In the genomic region with DNA sequence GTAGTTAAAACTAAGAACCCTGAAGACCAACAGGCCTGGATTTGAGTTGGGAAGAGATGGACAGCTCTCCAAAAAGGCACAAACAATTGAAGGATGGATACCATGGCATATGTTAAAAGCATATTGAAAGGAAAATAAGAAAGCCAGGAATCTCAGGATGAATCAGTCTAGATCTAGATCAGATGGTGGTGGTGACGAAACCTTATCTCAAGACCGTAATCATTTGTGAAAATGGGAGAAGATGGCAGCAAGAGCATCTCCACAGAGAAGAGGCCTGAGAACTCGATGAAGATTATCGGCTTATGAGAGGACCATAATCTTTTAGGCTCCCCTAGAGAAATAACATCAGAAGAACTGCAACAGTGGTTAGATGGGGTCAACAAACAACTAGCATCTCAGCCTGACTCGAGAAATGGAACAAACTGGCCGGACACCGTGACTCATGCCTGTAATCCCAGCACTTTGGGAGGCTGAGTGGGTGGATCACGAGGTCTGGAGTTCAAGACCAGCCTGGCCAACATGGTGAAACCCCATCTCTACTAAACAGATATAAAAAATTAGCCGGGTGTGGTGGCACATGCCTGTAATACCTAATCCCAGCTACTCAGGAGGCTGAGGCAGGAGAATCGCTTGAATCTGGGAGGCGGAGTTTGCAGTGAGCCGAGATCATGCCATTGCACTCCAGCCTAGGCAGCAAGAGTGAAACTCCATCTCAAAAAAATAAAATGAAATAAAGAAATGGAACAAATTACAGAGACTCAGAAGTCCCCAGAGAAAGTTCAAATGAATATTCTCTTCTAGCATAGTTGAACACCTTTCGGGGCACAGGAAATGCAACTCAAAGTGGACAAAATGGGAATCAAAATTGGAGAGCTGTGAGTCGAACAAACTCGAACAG, we compare ENCODE assay signal across 19 cellular contexts. TPM values are rescaled to one million over a fixed set of nuclear protein-coding genes. Genes with fewer than 3 reads are reported as not detected.
DNase-seq lines count a peak whose midpoint lies in the region; ATAC-seq and TF ChIP-seq lines count a peak whose summit lies in the region.
"Had no signal": no experiment of that assay in that cellular context is flagged by ENCODE, and none has a peak within 500 bp of the region (broad histone marks: within the 10 kb centered on the region; RNA-seq: fewer than 3 reads in every experiment).

No MANE protein-coding gene starts in this region.

- no peaks in the 10 kb centered on the region for H3K27me3 Mint-ChIP-seq in activated CD4-positive, alpha-beta T cell treated with anti-CD3 and anti-CD28 coated beads, Interleukin-2, amount 10 ng/mL, durations not matched to agents 24 days and 14 days
- H3K27me3 Mint-ChIP-seq: type B pancreatic cell had no signal

- H3K79me2 ChIP-seq in SU-DHL-6 (ENCODE audit: insufficient read depth, low read length), result peaks cover 100% of the 10 kb centered on the region

- no peak overlapping the region for H2AFZ ChIP-seq in SU-DHL-6 (ENCODE audit: low read depth, low read length, severe bottlenecking)

- H3K4me2 ChIP-seq in SU-DHL-6 (ENCODE audit: low read depth, low read length, poor library complexity, severe bottlenecking), result peak overlapping the region; percentile 43

- no peaks in the 10 kb centered on the region for H3K9me2 ChIP-seq in SU-DHL-6 (replicated peaks; ENCODE audit: insufficient read depth, low read length)

- H4K20me1 ChIP-seq in SU-DHL-6 (ENCODE audit: low read depth, low read length), result peaks cover 30% of the 10 kb centered on the region

- intact Hi-C loops in activated CD4-positive, alpha-beta T cell treated with anti-CD3 and anti-CD28 coated beads, Interleukin-2, amount 10 ng/mL, durations not matched to agents 24 days and 14 days (cut with micrococcal nuclease), result no loop called here

- peak overlapping the region; percentile 78 for H3K27ac Mint-ChIP-seq in activated CD4-positive, alpha-beta T cell treated with anti-CD3 and anti-CD28 coated beads, Interleukin-2, amount 10 ng/mL, durations not matched to agents 24 days and 14 days
- peak overlapping the region; percentile 46 for H3K27ac Mint-ChIP-seq in stimulated activated effector memory CD8-positive, alpha-beta T cell treated with anti-CD3 and anti-CD28 coated beads, Interleukin-12 subunit alpha, Interleukin-12 subunit beta, amount 100 ng/mL, for 72 hours
- H3K27ac Mint-ChIP-seq: type B pancreatic cell had no signal

- H3K9ac ChIP-seq in SU-DHL-6 (ENCODE audit: low read length), result peak overlapping the region; percentile 12; the same call in 1 of the 2 replicates

- H3F3A ChIP-seq in SU-DHL-6 (ENCODE audit: insufficient read depth), result peaks cover 34% of the 10 kb centered on the region

- no peaks in the 10 kb centered on the region for H3K27me3 ChIP-seq in SU-DHL-6 (ENCODE audit: low read length)
- H3K27me3 ChIP-seq: heart right ventricle, sigmoid colon, SJSA1 had no signal

- H3K4me1 Mint-ChIP-seq in activated CD4-positive, alpha-beta T cell treated with anti-CD3 and anti-CD28 coated beads, Interleukin-2, amount 10 ng/mL, durations not matched to agents 24 days and 14 days, result peaks cover 68% of the 10 kb centered on the region
- peaks cover 81% of the 10 kb centered on the region for H3K4me1 Mint-ChIP-seq in stimulated activated effector memory CD8-positive, alpha-beta T cell treated with anti-CD3 and anti-CD28 coated beads, Interleukin-12 subunit alpha, Interleukin-12 subunit beta, amount 100 ng/mL, for 72 hours

- no peak for ATAC-seq in stimulated activated effector memory CD8-positive, alpha-beta T cell treated with anti-CD3 and anti-CD28 coated beads, Interleukin-12 subunit alpha, Interleukin-12 subunit beta, amount 100 ng/mL, for 72 hours
- ATAC-seq: heart right ventricle had no signal

- H3K9me3 Mint-ChIP-seq in activated CD4-positive, alpha-beta T cell treated with anti-CD3 and anti-CD28 coated beads, Interleukin-2, amount 10 ng/mL, durations not matched to agents 24 days and 14 days, result no peaks in the 10 kb centered on the region
- H3K9me3 Mint-ChIP-seq in stimulated activated effector memory CD8-positive, alpha-beta T cell treated with anti-CD3 and anti-CD28 coated beads, Interleukin-12 subunit alpha, Interleukin-12 subunit beta, amount 100 ng/mL, for 72 hours, result no peaks in the 10 kb centered on the region
- H3K9me3 Mint-ChIP-seq: CD14-positive monocyte, type B pancreatic cell had no signal

- peak overlapping the region; percentile 10; the same call in 1 of the 2 replicates for H3K27ac ChIP-seq in SU-DHL-6 (ENCODE audit: low read depth, low read length)
- H3K27ac ChIP-seq: heart right ventricle, sigmoid colon, SJSA1 had no signal

- H3K4me3 ChIP-seq in SU-DHL-6 (ENCODE audit: insufficient read depth, low read length, poor library complexity, severe bottlenecking) (no peak overlapping the region), choroid plexus epithelial cell (ENCODE audit: low read depth, low read length) (no peak overlapping the region)
- H3K4me3 ChIP-seq: heart right ventricle, sigmoid colon, SJSA1 had no signal

- no peaks in the 10 kb centered on the region for H3K9me3 ChIP-seq in SU-DHL-6 (ENCODE audit: insufficient read depth, low read length)
- H3K9me3 ChIP-seq: heart right ventricle, sigmoid colon, SJSA1 had no signal

- no peaks in the 10 kb centered on the region; the same call in 1 of the 2 replicates for H3K36me3 ChIP-seq in SU-DHL-6 (ENCODE audit: low read length)
- H3K36me3 ChIP-seq: heart right ventricle, sigmoid colon, SJSA1 had no signal

- no peak for TF ChIP-seq CTCF in SU-DHL-6 (IDR thresholded peaks at IDR 0.05; ENCODE audit: insufficient read depth, low read length, poor library complexity, severe bottlenecking)
- no peak for TF ChIP-seq CTCF in choroid plexus epithelial cell (conservative IDR thresholded peaks at IDR 0.05; ENCODE audit: low read depth, low read length)

- no peak overlapping the region for H3K4me3 Mint-ChIP-seq in activated CD4-positive, alpha-beta T cell treated with anti-CD3 and anti-CD28 coated beads, Interleukin-2, amount 10 ng/mL, durations not matched to agents 24 days and 14 days
- H3K4me3 Mint-ChIP-seq in stimulated activated effector memory CD8-positive, alpha-beta T cell treated with anti-CD3 and anti-CD28 coated beads, Interleukin-12 subunit alpha, Interleukin-12 subunit beta, amount 100 ng/mL, for 72 hours, result no peak overlapping the region
- H3K4me3 Mint-ChIP-seq: CD14-positive monocyte, type B pancreatic cell had no signal

- peaks cover 33% of the 10 kb centered on the region for H3K36me3 Mint-ChIP-seq in activated CD4-positive, alpha-beta T cell treated with anti-CD3 and anti-CD28 coated beads, Interleukin-2, amount 10 ng/mL, durations not matched to agents 24 days and 14 days (ENCODE audit: low read depth)
- peaks cover 9% of the 10 kb centered on the region for H3K36me3 Mint-ChIP-seq in stimulated activated effector memory CD8-positive, alpha-beta T cell treated with anti-CD3 and anti-CD28 coated beads, Interleukin-12 subunit alpha, Interleukin-12 subunit beta, amount 100 ng/mL, for 72 hours

- no peak for DNase-seq in activated CD4-positive, alpha-beta T cell treated with anti-CD3 and anti-CD28 coated beads, Interleukin-2, amount 10 ng/mL, durations not matched to agents 24 days and 14 days
- no peak for DNase-seq in activated CD4-positive, alpha-beta T cell treated with anti-CD3 and anti-CD28 coated beads for 1 hour
- DNase-seq in choroid plexus epithelial cell (ENCODE audit: low read depth), result peak; percentile 53
- peak in 1 of 2 donors; percentile 28 for DNase-seq in stimulated activated effector memory CD8-positive, alpha-beta T cell treated with anti-CD3 and anti-CD28 coated beads, Interleukin-12 subunit alpha, Interleukin-12 subunit beta, amount 100 ng/mL, for 72 hours (ENCODE audit: low spot score in 2 of 2)
- DNase-seq in NCI-H146 (lab: John Stamatoyannopoulos, UW), result no peak
- no peak for DNase-seq in stimulated activated CD4-positive, alpha-beta T cell treated with anti-CD3 and anti-CD28 coated beads, Interleukin-15, amount 100 ng/mL, for 24 hours
- no peak for DNase-seq in cerebellum (ENCODE audit: low spot score)
- DNase-seq: 8988T; activated effector memory CD4-positive, alpha-beta T cell treated with anti-CD3 and anti-CD28 coated beads, Interleukin-2, amount 50 U/mL, for 16 hours; heart right ventricle; NCI-H187; NCI-H510A; OCI-M1; sigmoid colon; stimulated activated CD4-positive, alpha-beta T cell treated with anti-CD3 and anti-CD28 coated beads, Interleukin-4, amount 100 ng/mL, for 1 hour had no signal

RNA-seq across cellular contexts. Expression of a gene that starts 47.6 kb away (rescaled TPM):
- 38.1 and 39.6 TPM in 2 replicates for total RNA-seq in activated CD4-positive, alpha-beta T cell treated with anti-CD3 and anti-CD28 coated beads, Interleukin-2, amount 10 ng/mL, durations not matched to agents 24 days and 14 days
- 5.7 TPM for total RNA-seq in cerebellum
